In genomic region chr21:44528634-44528995, GRCh38 we compare ENCODE assay signal across 34 cellular contexts. TPM values are rescaled to one million over a fixed set of nuclear protein-coding genes. Genes with fewer than 3 reads are reported as not detected.
"Had no signal": no experiment of that assay in that cellular context is flagged by ENCODE, and none has a peak within 500 bp of the region (broad histone marks: within the 10 kb centered on the region; RNA-seq: fewer than 3 reads in every experiment).

No MANE protein-coding gene starts in this region.

- H3K36me3 ChIP-seq: ascending aorta had no signal

- ATAC-seq: activated CD8-positive, alpha-beta memory T cell treated with anti-CD3 and anti-CD28 coated beads, Interleukin-2, amount 10 ng/mL, durations not matched to agents 7 days and 5 days; activated naive CD8-positive, alpha-beta T cell treated with anti-CD3 and anti-CD28 coated beads, Interleukin-2, amount 50 U/mL, for 24 hours; activated T-helper 17 cell treated with anti-CD3 and anti-CD28 coated beads, Interleukin-2, amount 50 U/mL, for 72 hours; body of pancreas; Panc1; Right ventricle myocardium inferior; T-cell had no signal

- H3K27ac Mint-ChIP-seq: activated CD4-positive, alpha-beta T cell treated with anti-CD3 and anti-CD28 coated beads, Interleukin-2, amount 10 ng/mL, durations not matched to agents 24 days and 14 days; activated CD8-positive, alpha-beta memory T cell treated with anti-CD3 and anti-CD28 coated beads, Interleukin-2, amount 10 ng/mL, durations not matched to agents 7 days and 5 days; activated naive CD4-positive, alpha-beta T cell treated with anti-CD3 and anti-CD28 coated beads, Interleukin-2, amount 50 U/mL, for 24 hours; activated naive CD8-positive, alpha-beta T cell treated with anti-CD3 and anti-CD28 coated beads, Interleukin-2, amount 50 U/mL, for 24 hours; activated T-helper 17 cell treated with anti-CD3 and anti-CD28 coated beads, Interleukin-2, amount 50 U/mL, for 72 hours; T-cell had no signal

- H3K27ac ChIP-seq: ascending aorta, body of pancreas, SK-N-MC, VCaP had no signal

- H3K27me3 ChIP-seq: ascending aorta, body of pancreas had no signal

- H3K9me3 Mint-ChIP-seq: activated CD4-positive, alpha-beta T cell treated with anti-CD3 and anti-CD28 coated beads, Interleukin-2, amount 10 ng/mL, durations not matched to agents 24 days and 14 days; activated naive CD4-positive, alpha-beta T cell treated with anti-CD3 and anti-CD28 coated beads, Interleukin-2, amount 50 U/mL, for 24 hours; activated naive CD8-positive, alpha-beta T cell treated with anti-CD3 and anti-CD28 coated beads, Interleukin-2, amount 50 U/mL, for 24 hours; activated T-helper 17 cell treated with anti-CD3 and anti-CD28 coated beads, Interleukin-2, amount 50 U/mL, for 72 hours; IgD-negative memory B cell; T-cell had no signal

- DNase-seq: activated CD4-positive, alpha-beta T cell treated with anti-CD3 and anti-CD28 coated beads for 1 hour; activated CD4-positive, alpha-beta T cell treated with anti-CD3 and anti-CD28 coated beads, Interleukin-2, amount 10 ng/mL, durations not matched to agents 24 days and 14 days; activated CD4-positive, alpha-beta T cell treated with anti-CD3 and anti-CD28 coated beads, Interleukin-2, amount 50 U/mL, for 48 hours; activated CD8-positive, alpha-beta memory T cell treated with anti-CD3 and anti-CD28 coated beads, Interleukin-2, amount 10 ng/mL, durations not matched to agents 7 days and 5 days; activated naive CD8-positive, alpha-beta T cell treated with anti-CD3 and anti-CD28 coated beads, Interleukin-2, amount 50 U/mL, for 24 hours; activated T-cell treated with anti-CD3 and anti-CD28 coated beads, Interleukin-2, amount 50 U/mL, for 48 hours; amniotic stem cell; KG1; NCI-H1092 treated with DMSO at 0.1 percent for 48 hours; NCI-H1417 treated with DMSO at 0.1 percent for 48 hours; NCI-H1694; NCI-H2029; NCI-H2107; NCI-H2171 treated with DMSO at 0.1 percent for 48 hours; NCI-H226; NCI-H526 treated with DMSO at 0.1 percent for 48 hours; NCI-H82; RPMI8226; T1000 had no signal

- H3K4me1 ChIP-seq: ascending aorta, body of pancreas had no signal

- H3K4me1 Mint-ChIP-seq: activated CD4-positive, alpha-beta T cell treated with anti-CD3 and anti-CD28 coated beads, Interleukin-2, amount 10 ng/mL, durations not matched to agents 24 days and 14 days; activated CD8-positive, alpha-beta memory T cell treated with anti-CD3 and anti-CD28 coated beads, Interleukin-2, amount 10 ng/mL, durations not matched to agents 7 days and 5 days; activated naive CD4-positive, alpha-beta T cell treated with anti-CD3 and anti-CD28 coated beads, Interleukin-2, amount 50 U/mL, for 24 hours; activated naive CD8-positive, alpha-beta T cell treated with anti-CD3 and anti-CD28 coated beads, Interleukin-2, amount 50 U/mL, for 24 hours; activated T-helper 17 cell treated with anti-CD3 and anti-CD28 coated beads, Interleukin-2, amount 50 U/mL, for 72 hours; T-cell had no signal

- H3K36me3 Mint-ChIP-seq: activated CD8-positive, alpha-beta memory T cell treated with anti-CD3 and anti-CD28 coated beads, Interleukin-2, amount 10 ng/mL, durations not matched to agents 7 days and 5 days; activated naive CD4-positive, alpha-beta T cell treated with anti-CD3 and anti-CD28 coated beads, Interleukin-2, amount 50 U/mL, for 24 hours; T-cell had no signal

- H3K4me3 ChIP-seq: ascending aorta, body of pancreas, SK-N-MC had no signal

- H3K27me3 Mint-ChIP-seq: activated CD4-positive, alpha-beta T cell treated with anti-CD3 and anti-CD28 coated beads, Interleukin-2, amount 10 ng/mL, durations not matched to agents 24 days and 14 days; activated CD8-positive, alpha-beta memory T cell treated with anti-CD3 and anti-CD28 coated beads, Interleukin-2, amount 10 ng/mL, durations not matched to agents 7 days and 5 days; activated naive CD4-positive, alpha-beta T cell treated with anti-CD3 and anti-CD28 coated beads, Interleukin-2, amount 50 U/mL, for 24 hours had no signal

- H3K4me3 Mint-ChIP-seq: activated CD4-positive, alpha-beta T cell treated with anti-CD3 and anti-CD28 coated beads, Interleukin-2, amount 10 ng/mL, durations not matched to agents 24 days and 14 days; activated CD8-positive, alpha-beta memory T cell treated with anti-CD3 and anti-CD28 coated beads, Interleukin-2, amount 10 ng/mL, durations not matched to agents 7 days and 5 days; activated naive CD4-positive, alpha-beta T cell treated with anti-CD3 and anti-CD28 coated beads, Interleukin-2, amount 50 U/mL, for 24 hours; activated naive CD8-positive, alpha-beta T cell treated with anti-CD3 and anti-CD28 coated beads, Interleukin-2, amount 50 U/mL, for 24 hours; activated T-helper 17 cell treated with anti-CD3 and anti-CD28 coated beads, Interleukin-2, amount 50 U/mL, for 72 hours; IgD-negative memory B cell; T-cell had no signal

- H3K9me3 ChIP-seq: ascending aorta, body of pancreas had no signal

RNA-seq across cellular contexts. Expression of gene KRTAP10-1, which starts 11.4 kb away (rescaled TPM):
- total RNA-seq: activated CD4-positive, alpha-beta T cell treated with anti-CD3 and anti-CD28 coated beads, Interleukin-2, amount 10 ng/mL, durations not matched to agents 24 days and 14 days; activated CD8-positive, alpha-beta memory T cell treated with anti-CD3 and anti-CD28 coated beads, Interleukin-2, amount 10 ng/mL, durations not matched to agents 7 days and 5 days; activated T-helper 17 cell treated with anti-CD3 and anti-CD28 coated beads, Interleukin-2, amount 50 U/mL, for 72 hours; ascending aorta; body of pancreas; bronchial epithelial cell; LHCN-M2; M059J; NCI-H460; Right ventricle myocardium inferior; T-cell had no signal
- polyA plus RNA-seq: IgD-negative memory B cell had no signal

RNA-seq across cellular contexts. Expression of gene KRTAP10-2, which starts 22.7 kb away (rescaled TPM):
- total RNA-seq: activated CD4-positive, alpha-beta T cell treated with anti-CD3 and anti-CD28 coated beads, Interleukin-2, amount 10 ng/mL, durations not matched to agents 24 days and 14 days; activated CD8-positive, alpha-beta memory T cell treated with anti-CD3 and anti-CD28 coated beads, Interleukin-2, amount 10 ng/mL, durations not matched to agents 7 days and 5 days; activated T-helper 17 cell treated with anti-CD3 and anti-CD28 coated beads, Interleukin-2, amount 50 U/mL, for 72 hours; ascending aorta; body of pancreas; bronchial epithelial cell; LHCN-M2; M059J; NCI-H460; OCI-LY7; Right ventricle myocardium inferior; T-cell had no signal
- polyA plus RNA-seq: IgD-negative memory B cell had no signal

RNA-seq across cellular contexts. Expression of gene KRTAP10-3, which starts 30.0 kb away (rescaled TPM):
- total RNA-seq: activated CD4-positive, alpha-beta T cell treated with anti-CD3 and anti-CD28 coated beads, Interleukin-2, amount 10 ng/mL, durations not matched to agents 24 days and 14 days; activated CD8-positive, alpha-beta memory T cell treated with anti-CD3 and anti-CD28 coated beads, Interleukin-2, amount 10 ng/mL, durations not matched to agents 7 days and 5 days; activated T-helper 17 cell treated with anti-CD3 and anti-CD28 coated beads, Interleukin-2, amount 50 U/mL, for 72 hours; ascending aorta; body of pancreas; bronchial epithelial cell; LHCN-M2; M059J; NCI-H460; OCI-LY7; Right ventricle myocardium inferior; T-cell had no signal
- polyA plus RNA-seq: IgD-negative memory B cell had no signal

RNA-seq across cellular contexts. Expression of gene KRTAP10-4, which starts 44.9 kb away (rescaled TPM):
- total RNA-seq: activated CD4-positive, alpha-beta T cell treated with anti-CD3 and anti-CD28 coated beads, Interleukin-2, amount 10 ng/mL, durations not matched to agents 24 days and 14 days; activated CD8-positive, alpha-beta memory T cell treated with anti-CD3 and anti-CD28 coated beads, Interleukin-2, amount 10 ng/mL, durations not matched to agents 7 days and 5 days; activated T-helper 17 cell treated with anti-CD3 and anti-CD28 coated beads, Interleukin-2, amount 50 U/mL, for 72 hours; ascending aorta; body of pancreas; bronchial epithelial cell; LHCN-M2; M059J; NCI-H460; OCI-LY7; Right ventricle myocardium inferior; T-cell had no signal
- polyA plus RNA-seq: IgD-negative memory B cell had no signal

RNA-seq across cellular contexts. Expression of gene KRTAP10-5, which starts 51.8 kb away (rescaled TPM):
- total RNA-seq: activated CD4-positive, alpha-beta T cell treated with anti-CD3 and anti-CD28 coated beads, Interleukin-2, amount 10 ng/mL, durations not matched to agents 24 days and 14 days; activated CD8-positive, alpha-beta memory T cell treated with anti-CD3 and anti-CD28 coated beads, Interleukin-2, amount 10 ng/mL, durations not matched to agents 7 days and 5 days; activated T-helper 17 cell treated with anti-CD3 and anti-CD28 coated beads, Interleukin-2, amount 50 U/mL, for 72 hours; ascending aorta; body of pancreas; bronchial epithelial cell; LHCN-M2; M059J; NCI-H460; OCI-LY7; Right ventricle myocardium inferior; T-cell had no signal
- polyA plus RNA-seq: IgD-negative memory B cell had no signal
